In genomic region chr2:64453710-64454315, GRCh38 we compare ENCODE assay signal across 8 cellular contexts. TPM values are rescaled to one million over a fixed set of nuclear protein-coding genes. Genes with fewer than 3 reads are reported as not detected.
DNase-seq lines count a peak whose midpoint lies in the region; ATAC-seq and TF ChIP-seq lines count a peak whose summit lies in the region.

LGALSL (plus strand) TSS chr2:64454162; CDS start chr2:64454546, 384 bp downstream.

- H3K27ac Mint-ChIP-seq in CD14-positive monocyte (no peak within 1 kb of the TSS), MCF 10A (ENCODE audit: low read depth, unreplicated experiment) (peak within 1 kb of the TSS; percentile 86)

- DNase-seq in CD14-positive monocyte (ENCODE audit: low spot score), result no peak
- DNase-seq in PC-3, result peak; percentile 67
- DNase-seq in MCF 10A (ENCODE audit: unreplicated experiment), result peak; percentile 66
- DNase-seq in skeletal muscle cell (ENCODE audit: low read depth), result no peak
- DNase-seq in NCI-H128 (lab: John Stamatoyannopoulos, UW; ENCODE audit: unreplicated experiment), result no peak

- peak within 1 kb of the TSS; percentile 94 for H3K4me2 ChIP-seq in PC-3 (ENCODE audit: low read length)

- peak within 1 kb of the TSS; percentile 71 for H3K9ac ChIP-seq in PC-3 (ENCODE audit: low read length)
- H3K9ac ChIP-seq in iPS-18a (ENCODE audit: low read length), result peak within 1 kb of the TSS; percentile 55

- H4K20me1 ChIP-seq in PC-3 (ENCODE audit: low read length), result no peaks in the 10 kb centered on the region

- H3K9me2 ChIP-seq in PC-3 (replicated peaks; ENCODE audit: low read length), result no peaks in the 10 kb centered on the region

- peaks cover 22 to 30% (median 27%) of the 10 kb centered on the region in 3 donors for H3K27me3 Mint-ChIP-seq in CD14-positive monocyte (ENCODE audit: low read depth in 3 of 3)
- no peaks in the 10 kb centered on the region for H3K27me3 Mint-ChIP-seq in MCF 10A (ENCODE audit: insufficient read depth, unreplicated experiment)

- H3K36me3 Mint-ChIP-seq in CD14-positive monocyte, result peaks cover 3 to 5% of the 10 kb centered on the region in 2 donors
- H3K36me3 Mint-ChIP-seq in MCF 10A (ENCODE audit: insufficient read depth, unreplicated experiment), result peaks cover 9% of the 10 kb centered on the region

- H3K4me3 Mint-ChIP-seq in CD14-positive monocyte (peak within 1 kb of the TSS; percentile 85 to 95), MCF 10A (ENCODE audit: unreplicated experiment) (peak within 1 kb of the TSS; percentile 75)

- no peak for TF ChIP-seq CTCF in CD14-positive monocyte (IDR thresholded peaks at IDR 0.05)
- no peak for TF ChIP-seq CTCF in PC-3 (conservative IDR thresholded peaks at IDR 0.05; ENCODE audit: low read depth, low read length)
- no peak for TF ChIP-seq CTCF in MCF 10A (IDR thresholded peaks at IDR 0.05; ENCODE audit: unreplicated experiment)

- intact Hi-C loops in CD14-positive monocyte (cut with micrococcal nuclease) (no loop called here), PC-3 (cut with micrococcal nuclease) (loop anchor here (2.0 to 10.0 kb wide), 2 partner anchors 27 to 119 kb away; no protein-coding TSS in a partner anchor), MCF 10A (cut with micrococcal nuclease) (loop anchor here (2.0 to 5.0 kb wide), 2 partner anchors 33 to 51 kb away; no protein-coding TSS in a partner anchor)

- H3K27me3 ChIP-seq in PC-3 (ENCODE audit: low read length), result no peaks in the 10 kb centered on the region
- H3K27me3 ChIP-seq in iPS-18a (ENCODE audit: control insufficient read depth, insufficient read depth, low read length), result no peaks in the 10 kb centered on the region

- H3F3A ChIP-seq in PC-3 (ENCODE audit: low read length, unreplicated experiment), result no peaks in the 10 kb centered on the region

- BruUV-seq in PC-3 (replicated peaks; lab: Mats Ljungman, UMichigan), result no TSS peak
- BruUV-seq in MCF 10A (replicated peaks; lab: Mats Ljungman, UMichigan), result no TSS peak

- peaks cover 12% of the 10 kb centered on the region; the same call in 1 of the 2 replicates for H3K36me3 ChIP-seq in PC-3 (ENCODE audit: low read depth, low read length)
- peaks cover 28% of the 10 kb centered on the region for H3K36me3 ChIP-seq in iPS-18a (ENCODE audit: control insufficient read depth, low read depth, low read length)

- H3K9me3 ChIP-seq in PC-3 (ENCODE audit: low read length), result no peaks in the 10 kb centered on the region
- no peaks in the 10 kb centered on the region for H3K9me3 ChIP-seq in iPS-18a (ENCODE audit: control insufficient read depth, low read depth, low read length)

- H2AFZ ChIP-seq in PC-3 (ENCODE audit: low read length), result peak within 1 kb of the TSS; percentile 78

- POLR2A ChIA-PET in PC-3 (lab: Charles Lee; ENCODE audit: unreplicated experiment), result no interaction called here
- POLR2A ChIA-PET in MCF 10A (lab: Yijun Ruan, JAX), result interaction anchor here (0.6 to 2.8 kb wide), 13 partner anchors 9 to 123 kb away, joined by 3 to 18 read pairs (median 6); partner anchors contain the start of gene AFTPH

- H3K27ac ChIP-seq in PC-3 (ENCODE audit: low read length), result peak within 1 kb of the TSS; percentile 15
- H3K27ac ChIP-seq in iPS-18a (ENCODE audit: low read length), result peak within 1 kb of the TSS; percentile 46

- peaks cover 0 to 8% (median 0%) of the 10 kb centered on the region in 7 donors for H3K9me3 Mint-ChIP-seq in CD14-positive monocyte
- H3K9me3 Mint-ChIP-seq in MCF 10A (ENCODE audit: unreplicated experiment), result no peaks in the 10 kb centered on the region

- peaks cover 15% of the 10 kb centered on the region for H3K79me2 ChIP-seq in PC-3 (ENCODE audit: low read length)

- H3K4me1 Mint-ChIP-seq in CD14-positive monocyte (peaks cover 15% of the 10 kb centered on the region), MCF 10A (ENCODE audit: insufficient read depth, unreplicated experiment) (peaks cover 16% of the 10 kb centered on the region)

- CTCF ChIA-PET in PC-3 (lab: Charles Lee), result interaction anchor here (1.0 kb wide), 1 partner anchor 133 kb away, joined by 3 read pairs; no protein-coding TSS in a partner anchor
- CTCF ChIA-PET in MCF 10A (lab: Yijun Ruan, JAX), result interaction anchor here (2.2 to 3.0 kb wide), 2 partner anchors 34 to 123 kb away, joined by 14 to 18 read pairs; no protein-coding TSS in a partner anchor

- H3K4me3 ChIP-seq in PC-3 (ENCODE audit: low read length) (peak within 1 kb of the TSS; percentile 75), iPS-18a (ENCODE audit: low read length) (peak within 1 kb of the TSS; percentile 82), skeletal muscle cell (ENCODE audit: low read depth, low read length) (peak within 1 kb of the TSS; percentile 66)

- H3K4me1 ChIP-seq in PC-3 (ENCODE audit: insufficient read depth, low read length) (peaks cover 26% of the 10 kb centered on the region), iPS-18a (ENCODE audit: control insufficient read depth, low read depth, low read length) (peaks cover 34% of the 10 kb centered on the region)

- peak; percentile 40 for ATAC-seq in GM18858 (IDR thresholded peaks at IDR 0.05; ENCODE audit: unreplicated experiment)
- peak; percentile 66 for ATAC-seq in HG03045 (IDR thresholded peaks at IDR 0.05; ENCODE audit: unreplicated experiment)
- peak; percentile 79 for ATAC-seq in PC-3

RNA-seq across cellular contexts. Expression of gene LGALSL, which starts in this region (rescaled TPM):
- polyA plus RNA-seq in CD14-positive monocyte, result under 1 TPM; 0.22 to 0.30 TPM
- 12.1 and 16.0 TPM in 2 replicates for total RNA-seq in PC-3 (2014; rRNA removed)
- 11.4 and 13.5 TPM in 2 replicates for total RNA-seq in MCF 10A (2022)

Comparison
In these comparisons a context has a peak if more than half of its experiments do, and no peak if none do; other contexts are left out.
1. DNase-seq: peak in PC-3 (single experiment) and MCF 10A (single experiment); none in CD14-positive monocyte (single experiment), skeletal muscle cell (single experiment) and NCI-H128 (single experiment).
2. intact Hi-C loops: an anchor here in PC-3 (2.0 to 10.0 kb wide) and MCF 10A (2.0 to 5.0 kb wide); none called in CD14-positive monocyte.
3. Peak in every context shown above with its lines, with median percentiles within 50 percentile points of each other: ATAC-seq and H3K4me3 ChIP-seq.